ENCODE assay signal across 1 cellular context in the genomic region with DNA sequence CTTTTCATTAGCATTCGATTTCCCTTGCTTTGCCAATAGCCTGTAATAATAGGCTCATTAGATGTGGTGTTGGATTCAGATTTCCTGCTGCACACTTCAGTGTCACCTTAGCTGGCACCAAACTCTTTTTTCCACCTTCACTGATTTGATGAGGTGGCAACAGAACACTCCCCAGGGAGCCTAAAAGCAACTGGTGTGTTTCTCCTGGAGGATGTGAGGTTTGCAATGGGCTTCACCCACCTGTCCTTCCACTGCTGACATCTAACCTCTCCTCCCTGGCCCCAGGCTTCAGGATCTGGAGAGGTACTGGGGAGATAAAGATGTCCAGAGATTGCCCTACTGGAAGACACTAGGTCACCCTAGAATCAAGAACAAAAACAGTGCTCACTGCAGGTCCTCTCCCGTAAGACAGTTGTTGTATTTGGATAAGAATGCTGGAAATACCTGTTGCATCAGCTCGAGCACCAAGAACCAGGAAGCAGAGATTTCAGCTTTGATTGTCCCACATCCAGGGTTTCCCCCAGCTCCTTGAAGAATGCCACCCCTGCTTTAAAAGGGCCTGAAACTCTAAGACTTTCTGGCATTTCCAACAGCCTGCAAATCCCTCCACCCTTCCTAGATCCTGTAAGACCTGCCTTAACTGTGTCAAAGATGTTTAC.
TF ChIP-seq lines count a peak whose summit lies in the region.

No MANE protein-coding gene starts in this region.

TF ChIP-seq in SK-N-SH treated with all-trans-retinoic acid at 6 μM for 48 hours, 23 proteins besides CTCF, POLR2A, EP300 and RAD21 (continued from another document):
- TF ChIP-seq PATZ1 (CRISPR knock-in tag; IDR thresholded peaks at IDR 0.05; ENCODE audit: borderline replicate concordance) (no peak), ISL1 (CRISPR knock-in tag; IDR thresholded peaks at IDR 0.05) (no peak), ZFP30 (CRISPR knock-in tag; IDR thresholded peaks at IDR 0.05) (no peak)
- TF ChIP-seq, protein P1, sequence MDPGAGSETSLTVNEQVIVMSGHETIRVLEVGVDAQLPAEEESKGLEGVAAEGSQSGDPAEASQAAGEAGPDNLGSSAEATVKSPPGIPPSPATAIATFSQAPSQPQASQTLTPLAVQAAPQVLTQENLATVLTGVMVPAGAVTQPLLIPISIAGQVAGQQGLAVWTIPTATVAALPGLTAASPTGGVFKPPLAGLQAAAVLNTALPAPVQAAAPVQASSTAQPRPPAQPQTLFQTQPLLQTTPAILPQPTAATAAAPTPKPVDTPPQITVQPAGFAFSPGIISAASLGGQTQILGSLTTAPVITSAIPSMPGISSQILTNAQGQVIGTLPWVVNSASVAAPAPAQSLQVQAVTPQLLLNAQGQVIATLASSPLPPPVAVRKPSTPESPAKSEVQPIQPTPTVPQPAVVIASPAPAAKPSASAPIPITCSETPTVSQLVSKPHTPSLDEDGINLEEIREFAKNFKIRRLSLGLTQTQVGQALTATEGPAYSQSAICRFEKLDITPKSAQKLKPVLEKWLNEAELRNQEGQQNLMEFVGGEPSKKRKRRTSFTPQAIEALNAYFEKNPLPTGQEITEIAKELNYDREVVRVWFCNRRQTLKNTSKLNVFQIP (CRISPR knock-in tag; IDR thresholded peaks at IDR 0.05; ENCODE audit: borderline replicate concordance, low read depth), result no peak
